Comparison of ENCODE assay signal across 10 cellular contexts in genomic region chr9:104907278-104907951, GRCh38. TPM values are rescaled to one million over a fixed set of nuclear protein-coding genes. Genes with fewer than 3 reads are reported as not detected.
DNase-seq lines count a peak whose midpoint lies in the region; TF ChIP-seq lines count a peak whose summit lies in the region.
"Had no signal": no experiment of that assay in that cellular context is flagged by ENCODE, and none has a peak within 500 bp of the region (broad histone marks: within the 10 kb centered on the region; RNA-seq: fewer than 3 reads in every experiment).

No MANE protein-coding gene starts in this region.

- H3K27me3 Mint-ChIP-seq in glutamatergic neuron (ENCODE audit: unreplicated experiment), result peaks cover 2% of the 10 kb centered on the region
- H3K27me3 Mint-ChIP-seq in T-helper 2 cell treated with Interferon-gamma antibody and Interleukin-4, amounts not matched to agents 5 μg/mL and 100 μg/mL, for 36 hours (ENCODE audit: low read depth), result peaks cover 8% of the 10 kb centered on the region

- H3K4me3 Mint-ChIP-seq in glutamatergic neuron (ENCODE audit: unreplicated experiment), result peak overlapping the region; percentile 46
- H3K4me3 Mint-ChIP-seq in T-helper 2 cell treated with Interferon-gamma antibody and Interleukin-4, amounts not matched to agents 5 μg/mL and 100 μg/mL, for 36 hours, result no peak overlapping the region
- H3K4me3 Mint-ChIP-seq: natural killer cell had no signal

- peaks cover 3% of the 10 kb centered on the region for H3K9me3 Mint-ChIP-seq in glutamatergic neuron (ENCODE audit: unreplicated experiment)
- no peaks in the 10 kb centered on the region for H3K9me3 Mint-ChIP-seq in T-helper 2 cell treated with Interferon-gamma antibody and Interleukin-4, amounts not matched to agents 5 μg/mL and 100 μg/mL, for 36 hours
- H3K9me3 Mint-ChIP-seq: natural killer cell had no signal

- no peak for TF ChIP-seq CTCF in glutamatergic neuron (IDR thresholded peaks at IDR 0.05; ENCODE audit: partially characterized antibody, unreplicated experiment)

- H3K36me3 Mint-ChIP-seq in glutamatergic neuron (ENCODE audit: unreplicated experiment), result no peaks in the 10 kb centered on the region
- H3K36me3 Mint-ChIP-seq in T-helper 2 cell treated with Interferon-gamma antibody and Interleukin-4, amounts not matched to agents 5 μg/mL and 100 μg/mL, for 36 hours (ENCODE audit: low read depth), result no peaks in the 10 kb centered on the region
- H3K36me3 Mint-ChIP-seq: natural killer cell had no signal

- peaks cover 67% of the 10 kb centered on the region for H3K4me1 Mint-ChIP-seq in glutamatergic neuron (ENCODE audit: low read depth, unreplicated experiment)
- no peaks in the 10 kb centered on the region for H3K4me1 Mint-ChIP-seq in T-helper 2 cell treated with Interferon-gamma antibody and Interleukin-4, amounts not matched to agents 5 μg/mL and 100 μg/mL, for 36 hours (ENCODE audit: low read depth)

- H3K4me3 ChIP-seq in skeletal muscle cell (ENCODE audit: low read depth, low read length), result no peak overlapping the region

- peak; percentile 90 for DNase-seq in ELR (ENCODE audit: low read depth)
- DNase-seq in astrocyte of the hippocampus (ENCODE audit: low read depth, low spot score), result peak; percentile 83
- no peak for DNase-seq in glutamatergic neuron
- DNase-seq in skeletal muscle cell (ENCODE audit: low read depth), result peak; percentile 68
- no peak for DNase-seq in amygdala (lab: John Stamatoyannopoulos, UW)
- DNase-seq in DMS 273 treated with DMSO at 0.1 percent for 48 hours (lab: John Stamatoyannopoulos, UW), result no peak
- no peak for DNase-seq in T-helper 2 cell treated with Interferon-gamma antibody and Interleukin-4, amounts not matched to agents 5 μg/mL and 100 μg/mL, for 36 hours (ENCODE audit: low spot score)
- DNase-seq in NCI-H1105 (lab: John Stamatoyannopoulos, UW), result no peak
- DNase-seq: natural killer cell, NCI-H510A treated with DMSO at 0.1 percent for 48 hours had no signal

- no peak overlapping the region for H3K27ac Mint-ChIP-seq in glutamatergic neuron (ENCODE audit: unreplicated experiment)
- H3K27ac Mint-ChIP-seq in T-helper 2 cell treated with Interferon-gamma antibody and Interleukin-4, amounts not matched to agents 5 μg/mL and 100 μg/mL, for 36 hours, result no peak overlapping the region
- H3K27ac Mint-ChIP-seq: natural killer cell had no signal

RNA-seq across cellular contexts. Expression of gene ABCA1, which starts 20.5 kb away (rescaled TPM):
- 146 TPM for total RNA-seq in glutamatergic neuron (ENCODE audit: unreplicated experiment)

Comparison
In these comparisons a context has a peak if more than half of its experiments do, and no peak if none do; other contexts are left out.
1. DNase-seq: peak in ELR (single experiment), astrocyte of the hippocampus (single experiment) and skeletal muscle cell (single experiment); none in glutamatergic neuron (single experiment), amygdala (0 of 56), DMS 273 treated with DMSO at 0.1 percent for 48 hours (single experiment), T-helper 2 cell treated with Interferon-gamma antibody and Interleukin-4, amounts not matched to agents 5 μg/mL and 100 μg/mL, for 36 hours (single experiment) and NCI-H1105 (single experiment).